ENCODE assay signal across 8 cellular contexts in genomic region chr20:44217342-44218092, GRCh38. TPM values are rescaled to one million over a fixed set of nuclear protein-coding genes. Genes with fewer than 3 reads are reported as not detected.
A peak's percentile ranks its signal among the peaks of the same experiment; 100 is the strongest.
DNase-seq lines count a peak whose midpoint lies in the region; ATAC-seq and TF ChIP-seq lines count a peak whose summit lies in the region.

No MANE protein-coding gene starts in this region.

- H4K12ac ChIP-seq in trophoblast cell (ENCODE audit: low read depth, low read length): no peak overlapping the region

- no CpG with 5 or more reads among the region's 11 CpGs for WGBS in trophoblast cell (ENCODE audit: extremely low coverage, insufficient coverage, insufficient read length)

- no peaks in the 10 kb centered on the region for H3K4me1 ChIP-seq in SJSA1 (replicated peaks)
- no peaks in the 10 kb centered on the region for H3K4me1 ChIP-seq in trophoblast cell (ENCODE audit: control insufficient read depth in 1 of 2, insufficient read depth in 2 of 2, low read length in 2 of 2)
- peaks cover 3 to 4% of the 10 kb centered on the region in 2 donors for H3K4me1 ChIP-seq in uterus

- DNase-seq in DMS153 treated with DMSO at 0.1 percent for 48 hours (lab: John Stamatoyannopoulos, UW; ENCODE audit: unreplicated experiment): peak; percentile 75
- DNase-seq in SJSA1 (ENCODE audit: low read depth in 1 of 2, low spot score in 2 of 2): peak; percentile 58 to 76
- DNase-seq in activated naive CD4-positive, alpha-beta T cell treated with Interleukin-2 at 50 U/mL for 16 hours: peak; percentile 69
- peak; percentile 83 for DNase-seq in glomerular visceral epithelial cell (ENCODE audit: extremely low spot score)
- peak; percentile 56 to 76 for DNase-seq in trophoblast cell
- DNase-seq in uterus: peak; percentile 32 to 36

- intact Hi-C loops in uterus (cut with DNase I; ENCODE audit: low total_unique reads): loop anchor here (5.0 kb wide), 1 partner anchor 90 kb away; no protein-coding TSS in a partner anchor

- H3K18ac ChIP-seq in trophoblast cell (ENCODE audit: low read length): no peak overlapping the region

- peak; percentile 97 for TF ChIP-seq CTCF in LNCAP (IDR thresholded peaks at IDR 0.05)
- TF ChIP-seq CTCF in uterus (IDR thresholded peaks at IDR 0.05): peak; percentile 43 to 63 (median 50)

- no peaks in the 10 kb centered on the region for H3K79me2 ChIP-seq in trophoblast cell (ENCODE audit: control insufficient read depth, insufficient read depth, low read length, poor library complexity)

- H3K4me3 ChIP-seq in SJSA1: no peak overlapping the region
- H3K4me3 ChIP-seq in trophoblast cell (ENCODE audit: low read depth, low read length): no peak overlapping the region
- H3K4me3 ChIP-seq in uterus: no peak overlapping the region

- H3K79me1 ChIP-seq in trophoblast cell (ENCODE audit: low read length): no peaks in the 10 kb centered on the region

- H4K8ac ChIP-seq in trophoblast cell (ENCODE audit: low read depth, low read length): no peak overlapping the region

- no peak overlapping the region for H3K9ac ChIP-seq in trophoblast cell (ENCODE audit: low read length)

- H3K36me3 ChIP-seq in SJSA1: no peaks in the 10 kb centered on the region
- no peaks in the 10 kb centered on the region for H3K36me3 ChIP-seq in trophoblast cell (ENCODE audit: control insufficient read depth in 1 of 2, insufficient read depth in 2 of 2, low read length in 2 of 2)
- H3K36me3 ChIP-seq in uterus: no peaks in the 10 kb centered on the region

- H3K27me3 ChIP-seq in SJSA1 (replicated peaks) (no peaks in the 10 kb centered on the region), trophoblast cell (ENCODE audit: insufficient read depth, low read length) (no peaks in the 10 kb centered on the region), uterus (no peaks in the 10 kb centered on the region)

- H2BK120ac ChIP-seq in trophoblast cell (ENCODE audit: insufficient read depth, low read length, poor library complexity): no peak overlapping the region

- no peak for ATAC-seq in GM18861 (IDR thresholded peaks at IDR 0.05; ENCODE audit: unreplicated experiment)

- H3K27ac ChIP-seq in SJSA1 (no peak overlapping the region), trophoblast cell (ENCODE audit: low read depth, low read length) (no peak overlapping the region), uterus (no peak overlapping the region)

- no peak overlapping the region for H3K23ac ChIP-seq in trophoblast cell (ENCODE audit: low read length)

- no peak overlapping the region for H3K14ac ChIP-seq in trophoblast cell (ENCODE audit: low read length)

- no peak overlapping the region for H2AFZ ChIP-seq in trophoblast cell (ENCODE audit: insufficient read depth, low read length, poor library complexity)

- no peak overlapping the region for H2BK12ac ChIP-seq in trophoblast cell (ENCODE audit: low read length)

- no peaks in the 10 kb centered on the region for H3K9me3 ChIP-seq in SJSA1 (replicated peaks)
- no peaks in the 10 kb centered on the region for H3K9me3 ChIP-seq in trophoblast cell (ENCODE audit: insufficient read depth, low read depth, low read length)
- H3K9me3 ChIP-seq in uterus: no peaks in the 10 kb centered on the region

- H2BK5ac ChIP-seq in trophoblast cell (ENCODE audit: low read depth, low read length, poor library complexity): no peak overlapping the region

- no peak overlapping the region for H3K4ac ChIP-seq in trophoblast cell (ENCODE audit: low read depth, low read length)

- no peak for TF ChIP-seq POLR2A in uterus (IDR thresholded peaks at IDR 0.05)

- no peak overlapping the region for H4K91ac ChIP-seq in trophoblast cell (ENCODE audit: low read depth, low read length)

- no peak overlapping the region for H3K4me2 ChIP-seq in trophoblast cell (ENCODE audit: low read length)

- no peak overlapping the region for H2AK5ac ChIP-seq in trophoblast cell (ENCODE audit: low read length)

RNA-seq across cellular contexts. Expression of gene OSER1, which starts 6.9 kb away (rescaled TPM):
- 33.8 and 58.7 TPM in 2 replicates for total RNA-seq in SJSA1 (2014; rRNA removed; shearing (Covaris generic))
- polyA plus RNA-seq in trophoblast cell (2013): 61.8 and 64.9 TPM in 2 replicates
- total RNA-seq in uterus: 10 to 100 TPM; 33.8 to 76.2 (median 46.0) TPM

RNA-seq across cellular contexts. Expression of gene GDAP1L1, which starts 29.6 kb away (rescaled TPM):
- not detected in 2 replicates for total RNA-seq in SJSA1 (2014; rRNA removed; shearing (Covaris generic))
- polyA plus RNA-seq in trophoblast cell (2013): 0.01 and 0.06 TPM in 2 replicates
- total RNA-seq in uterus: under 1 TPM in 1 of 4 donors, not detected in 3; 0.41 TPM

RNA-seq across cellular contexts. Expression of gene JPH2, which starts 30.5 kb away (rescaled TPM):
- 19.1 and 21.7 TPM in 2 replicates for total RNA-seq in SJSA1 (2014; rRNA removed; shearing (Covaris generic))
- polyA plus RNA-seq in trophoblast cell (2013): 13.7 and 14.2 TPM in 2 replicates
- 100 to 1,000 TPM in 1 of 4 donors, 10 to 100 TPM in 3; 17.6 to 133 (median 61.2) TPM for total RNA-seq in uterus
